ENCODE assay signal across 8 cellular contexts in genomic region chr7:89623018-89623672, GRCh38.
A peak's percentile ranks its signal among the peaks of the same experiment; 100 is the strongest.
DNase-seq lines count a peak whose midpoint lies in the region; ATAC-seq and TF ChIP-seq lines count a peak whose summit lies in the region.

No MANE protein-coding gene starts in this region.

- POLR2A ChIA-PET in WTC11 (lab: Charles Lee), result no interaction called here

- peaks cover 11% of the 10 kb centered on the region for H3K9me3 Mint-ChIP-seq in WTC11

- no peaks in the 10 kb centered on the region for H3K27me3 Mint-ChIP-seq in WTC11 (ENCODE audit: low read depth)

- TF ChIP-seq CTCF in WTC11 (IDR thresholded peaks at IDR 0.05), result peak; percentile 49

- no peaks in the 10 kb centered on the region for H3K4me1 ChIP-seq in right cardiac atrium (ENCODE audit: control insufficient read depth, insufficient read depth, low read length)

- intact Hi-C loops in right cardiac atrium (cut with DNase I), result loop anchor here in 2 of 4 donors (10.0 kb wide), 2 partner anchors 838 to 1378 kb away; no protein-coding TSS in a partner anchor

- DNase-seq in CMK (ENCODE audit: low read depth) (peak; percentile 4), NCI-H1694 (lab: John Stamatoyannopoulos, UW) (peak; percentile 56), WTC11 (ENCODE audit: low spot score) (no peak), right cardiac atrium (no peak)
- no peak for DNase-seq in stimulated activated naive CD8-positive, alpha-beta T cell treated with anti-CD3 and anti-CD28 coated beads, Interleukin-15, Interleukin-2, amounts not matched to agents 100 U/mL and 50 U/mL, for 24 hours
- no peak for DNase-seq in activated CD8-positive, alpha-beta memory T cell treated with anti-CD3 and anti-CD28 coated beads, Interleukin-2, amount 50 U/mL, for 4 hours

- no peak overlapping the region for H3K27ac ChIP-seq in right cardiac atrium (ENCODE audit: low read length)

- WGBS in right cardiac atrium, result 5% methylated on average over 1 of the region's 1 CpG

- CTCF ChIA-PET in WTC11 (lab: Charles Lee), result interaction anchor here (0.6 to 1.5 kb wide), 25 partner anchors 9 to 1077 kb away, joined by 3 to 9 read pairs (median 4); no protein-coding TSS in a partner anchor

- no peaks in the 10 kb centered on the region for H3K9me3 ChIP-seq in right cardiac atrium (ENCODE audit: control insufficient read depth, low read length)

- no peak overlapping the region for H3K4me3 Mint-ChIP-seq in WTC11

- peaks cover 11% of the 10 kb centered on the region for H3K36me3 Mint-ChIP-seq in WTC11

- H3K27me3 ChIP-seq in right cardiac atrium (ENCODE audit: control insufficient read depth, insufficient read depth), result no peaks in the 10 kb centered on the region

- H3K4me3 ChIP-seq in right cardiac atrium (ENCODE audit: low read length), result no peak overlapping the region

- peak; percentile 91 for ATAC-seq in GM18520 (IDR thresholded peaks at IDR 0.05; ENCODE audit: unreplicated experiment)
- peak; percentile 92 for ATAC-seq in HG02981 (IDR thresholded peaks at IDR 0.05; ENCODE audit: unreplicated experiment)
- peak; percentile 91 for ATAC-seq in WTC11
- peak; percentile 52 to 65 for ATAC-seq in right cardiac atrium
- ATAC-seq in stimulated activated naive CD8-positive, alpha-beta T cell treated with anti-CD3 and anti-CD28 coated beads, Interleukin-15, Interleukin-2, amounts not matched to agents 100 U/mL and 50 U/mL, for 24 hours, result peak; percentile 72

- H3K4me1 Mint-ChIP-seq in WTC11, result no peaks in the 10 kb centered on the region; the same call in 1 of the 2 replicates

- H3K27ac Mint-ChIP-seq in WTC11, result no peak overlapping the region

TF ChIP-seq in WTC11, 78 proteins besides CTCF, POLR2A, EP300 and RAD21:
- TF ChIP-seq NFATC4 (CRISPR knock-in tag; IDR thresholded peaks at IDR 0.05) (no peak), JAZF1 (CRISPR knock-in tag; IDR thresholded peaks at IDR 0.05) (no peak), FOXP1 (CRISPR knock-in tag; IDR thresholded peaks at IDR 0.05; ENCODE audit: borderline replicate concordance) (no peak), ETV6 (CRISPR knock-in tag; IDR thresholded peaks at IDR 0.05) (no peak), KAT7 (CRISPR knock-in tag; IDR thresholded peaks at IDR 0.05; ENCODE audit: borderline replicate concordance) (no peak), TP53 (CRISPR knock-in tag; IDR thresholded peaks at IDR 0.05) (no peak)
- TF ChIP-seq, protein P1, sequence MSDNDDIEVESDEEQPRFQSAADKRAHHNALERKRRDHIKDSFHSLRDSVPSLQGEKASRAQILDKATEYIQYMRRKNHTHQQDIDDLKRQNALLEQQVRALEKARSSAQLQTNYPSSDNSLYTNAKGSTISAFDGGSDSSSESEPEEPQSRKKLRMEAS (CRISPR knock-in tag; IDR thresholded peaks at IDR 0.05), result no peak
- TF ChIP-seq, protein P2, sequence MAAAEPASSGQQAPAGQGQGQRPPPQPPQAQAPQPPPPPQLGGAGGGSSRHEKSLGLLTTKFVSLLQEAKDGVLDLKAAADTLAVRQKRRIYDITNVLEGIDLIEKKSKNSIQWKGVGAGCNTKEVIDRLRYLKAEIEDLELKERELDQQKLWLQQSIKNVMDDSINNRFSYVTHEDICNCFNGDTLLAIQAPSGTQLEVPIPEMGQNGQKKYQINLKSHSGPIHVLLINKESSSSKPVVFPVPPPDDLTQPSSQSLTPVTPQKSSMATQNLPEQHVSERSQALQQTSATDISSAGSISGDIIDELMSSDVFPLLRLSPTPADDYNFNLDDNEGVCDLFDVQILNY (CRISPR knock-in tag; IDR thresholded peaks at IDR 0.05), result no peak
TF ChIP-seq in WTC11: peak in this region for 0.

Comparison
In these comparisons a context has a peak if more than half of its experiments do, and no peak if none do; other contexts are left out.
1. DNase-seq: peak in CMK (single experiment) and NCI-H1694 (single experiment); none in WTC11 (single experiment), right cardiac atrium (0 of 3), stimulated activated naive CD8-positive, alpha-beta T cell treated with anti-CD3 and anti-CD28 coated beads, Interleukin-15, Interleukin-2, amounts not matched to agents 100 U/mL and 50 U/mL, for 24 hours (single experiment) and activated CD8-positive, alpha-beta memory T cell treated with anti-CD3 and anti-CD28 coated beads, Interleukin-2, amount 50 U/mL, for 4 hours (single experiment).
2. Peak in every context shown above with its lines, with median percentiles within 50 percentile points of each other: ATAC-seq.